ENCODE assay signal across 23 cellular contexts in genomic region chr7:36827914-36828313, GRCh38.
DNase-seq lines count a peak whose midpoint lies in the region; ATAC-seq, FAIRE-seq and TF ChIP-seq lines count a peak whose summit lies in the region.
"Had no signal": no experiment of that assay in that cellular context is flagged by ENCODE, and none has a peak within 500 bp of the region (broad histone marks: within the 10 kb centered on the region; RNA-seq: fewer than 3 reads in every experiment).

No MANE protein-coding gene starts in this region.

- dilution Hi-C loops in keratinocyte (cut with MboI; ENCODE audit: extremely low pct_ligation_motif_present, low sequenced_read_pairs): no loop called here

- no peaks in the 10 kb centered on the region for H3K36me3 ChIP-seq in keratinocyte (ENCODE audit: control insufficient read depth in 2 of 2, extremely low read depth in 1 of 2, insufficient read depth in 2 of 2, low read length in 2 of 2)
- no peaks in the 10 kb centered on the region for H3K36me3 ChIP-seq in MM.1S (replicated peaks; ENCODE audit: insufficient read depth, low read length)
- H3K36me3 ChIP-seq: BLaER1 treated with 17β-estradiol and CSF1 and Interleukin-3, amounts not matched to agents 10 nM and 100 nM had no signal

- TF ChIP-seq CTCF in keratinocyte (optimal IDR thresholded peaks at IDR 0.05 in 1 of 3, IDR thresholded peaks at IDR 0.05 in 1 of 3, conservative IDR thresholded peaks at IDR 0.05 in 1 of 3; ENCODE audit: extremely low read depth in 1 of 3, insufficient read depth in 2 of 3, low read length in 3 of 3) (no peak), MM.1S (IDR thresholded peaks at IDR 0.05; ENCODE audit: low read length) (no peak)

- peak; percentile 73 for FAIRE-seq in keratinocyte (lab: Jason Lieb, UNC)
- FAIRE-seq: GM12892, GM18507, H54, HepG2, RCC 7860 had no signal

- H3K4me3 ChIP-seq in keratinocyte (ENCODE audit: control insufficient read depth in 2 of 3, extremely low read depth in 1 of 3, insufficient read depth in 2 of 3, low read depth in 1 of 3, low read length in 3 of 3) (no peak overlapping the region), MM.1S (ENCODE audit: low read length) (no peak overlapping the region)
- H3K4me3 ChIP-seq: BLaER1 treated with 17β-estradiol and CSF1 and Interleukin-3, amounts not matched to agents 10 nM and 100 nM had no signal

- H3K4me2 ChIP-seq in keratinocyte (ENCODE audit: control insufficient read depth, extremely low read depth, insufficient read depth, low read depth, low read length) (no peak overlapping the region), MM.1S (ENCODE audit: low read depth, low read length) (no peak overlapping the region)
- H3K4me2 ChIP-seq: BLaER1 treated with 17β-estradiol and CSF1 and Interleukin-3, amounts not matched to agents 10 nM and 100 nM had no signal

- no peaks in the 10 kb centered on the region for H3K9me1 ChIP-seq in keratinocyte (ENCODE audit: control insufficient read depth, extremely low read depth, insufficient read depth, low read length)

- no peaks in the 10 kb centered on the region for H3K27me3 ChIP-seq in keratinocyte (ENCODE audit: control insufficient read depth, extremely low read depth, insufficient read depth, low read length)
- no peaks in the 10 kb centered on the region for H3K27me3 ChIP-seq in MM.1S (replicated peaks; ENCODE audit: insufficient read depth, low read length)
- H3K27me3 ChIP-seq: BLaER1 treated with 17β-estradiol and CSF1 and Interleukin-3, amounts not matched to agents 10 nM and 100 nM had no signal

- no peaks in the 10 kb centered on the region for H3K79me2 ChIP-seq in keratinocyte (ENCODE audit: control insufficient read depth, insufficient read depth, low read length)
- no peaks in the 10 kb centered on the region for H3K79me2 ChIP-seq in MM.1S (ENCODE audit: low read length)

- no peak for ATAC-seq in esophagus mucosa
- no peak for ATAC-seq in HG02870 (IDR thresholded peaks at IDR 0.05; ENCODE audit: unreplicated experiment)
- ATAC-seq in GM19324 (IDR thresholded peaks at IDR 0.05; ENCODE audit: low FRiP score, unreplicated experiment): no peak
- ATAC-seq: HepG2, SK-N-SH treated with all-trans-retinoic acid at 6 μM for 48 hours had no signal

- no peak overlapping the region for H3K27ac ChIP-seq in keratinocyte (ENCODE audit: control insufficient read depth, insufficient read depth, low read length)
- H3K27ac ChIP-seq in MM.1S (ENCODE audit: low read length): no peak overlapping the region
- H3K27ac ChIP-seq: BLaER1 treated with 17β-estradiol and CSF1 and Interleukin-3, amounts not matched to agents 10 nM and 100 nM had no signal

- H3K4me1 ChIP-seq in keratinocyte (ENCODE audit: control insufficient read depth, extremely low read depth, insufficient read depth, low read length) (no peaks in the 10 kb centered on the region), MM.1S (ENCODE audit: low read length) (no peaks in the 10 kb centered on the region)
- H3K4me1 ChIP-seq: BLaER1 treated with 17β-estradiol and CSF1 and Interleukin-3, amounts not matched to agents 10 nM and 100 nM had no signal

- H3K9ac ChIP-seq in keratinocyte (ENCODE audit: control insufficient read depth, extremely low read depth, insufficient read depth, low read length): no peak overlapping the region
- H3K9ac ChIP-seq in MM.1S (ENCODE audit: low read length): no peak overlapping the region
- H3K9ac ChIP-seq: BLaER1 treated with 17β-estradiol and CSF1 and Interleukin-3, amounts not matched to agents 10 nM and 100 nM had no signal

- H3K9me2 ChIP-seq in MM.1S (replicated peaks; ENCODE audit: insufficient read depth, low read length): no peaks in the 10 kb centered on the region

- H2AFZ ChIP-seq in keratinocyte (ENCODE audit: control insufficient read depth, low read length) (no peak overlapping the region), MM.1S (ENCODE audit: low read length) (no peak overlapping the region)

- H3K9me3 ChIP-seq in keratinocyte (ENCODE audit: control insufficient read depth, low read depth, low read length) (peaks cover 3% of the 10 kb centered on the region), MM.1S (replicated peaks; ENCODE audit: insufficient read depth, low read length) (no peaks in the 10 kb centered on the region)

- DNase-seq in Ammon's horn (ENCODE audit: low spot score): peak; percentile 8
- DNase-seq in LHCN-M2 (ENCODE audit: low read depth): peak; percentile 1
- DNase-seq in amniotic epithelial cell (ENCODE audit: low read depth): peak; percentile 19
- no peak for DNase-seq in keratinocyte (ENCODE audit: low read depth, low spot score)
- no peak for DNase-seq in MM.1S
- DNase-seq: CD8-positive, alpha-beta memory T cell; DMS53; EL; KG1; NCI-H1694 treated with DMSO at 0.1 percent for 48 hours; NCI-H748 treated with DMSO at 0.1 percent for 48 hours; NK-92 treated with Interleukin-12 subunit alpha and Interleukin-12 subunit beta, amount 100 ng/mL, for 24 hours; SHP77 had no signal

- no peaks in the 10 kb centered on the region for H3F3A ChIP-seq in MM.1S (ENCODE audit: insufficient read depth, low read length)

- no peaks in the 10 kb centered on the region for H4K20me1 ChIP-seq in keratinocyte (ENCODE audit: control insufficient read depth, extremely low read depth, insufficient read depth, low read length)
- no peaks in the 10 kb centered on the region for H4K20me1 ChIP-seq in MM.1S (ENCODE audit: insufficient read depth, low read length)
- H4K20me1 ChIP-seq: BLaER1 treated with 17β-estradiol and CSF1 and Interleukin-3, amounts not matched to agents 10 nM and 100 nM had no signal

Comparison
In these comparisons a context has a peak if more than half of its experiments do, and no peak if none do; other contexts are left out.
1. DNase-seq: peak in Ammon's horn (single experiment), LHCN-M2 (single experiment) and amniotic epithelial cell (single experiment); none in keratinocyte (single experiment) and MM.1S (single experiment).